14 cellular contexts compared by ENCODE assay signal in genomic region chr2:197034292-197034691, GRCh38.
"Had no signal": no experiment of that assay in that cellular context is flagged by ENCODE, and none has a peak within 500 bp of the region (broad histone marks: within the 10 kb centered on the region; RNA-seq: fewer than 3 reads in every experiment).

No MANE protein-coding gene starts in this region.

- H3K27me3 Mint-ChIP-seq: activated CD4-positive, alpha-beta memory T cell treated with anti-CD3 and anti-CD28 coated beads, Interleukin-2, amount 10 ng/mL, durations not matched to agents 7 days and 5 days; activated CD4-positive, alpha-beta T cell treated with anti-CD3 and anti-CD28 coated beads for 36 hours; brain had no signal

- H3K4me1 ChIP-seq: foreskin keratinocyte, thyroid gland, uterus had no signal

- H3K27ac Mint-ChIP-seq: activated CD4-positive, alpha-beta memory T cell treated with anti-CD3 and anti-CD28 coated beads, Interleukin-2, amount 10 ng/mL, durations not matched to agents 7 days and 5 days; activated CD4-positive, alpha-beta T cell treated with anti-CD3 and anti-CD28 coated beads for 36 hours; brain had no signal

- H3K4me3 Mint-ChIP-seq: activated CD4-positive, alpha-beta memory T cell treated with anti-CD3 and anti-CD28 coated beads, Interleukin-2, amount 10 ng/mL, durations not matched to agents 7 days and 5 days; activated CD4-positive, alpha-beta T cell treated with anti-CD3 and anti-CD28 coated beads for 36 hours; brain had no signal

- H3K36me3 ChIP-seq: ovary, thyroid gland, uterus had no signal

- H3K4me3 ChIP-seq: ovary, thyroid gland, uterus had no signal

- H3K9me3 Mint-ChIP-seq: brain had no signal

- H3K27ac ChIP-seq: foreskin keratinocyte, ovary, thyroid gland, uterus had no signal

- ATAC-seq: activated CD4-positive, alpha-beta T cell treated with anti-CD3 and anti-CD28 coated beads for 36 hours; foreskin keratinocyte had no signal

- H3K4me1 Mint-ChIP-seq: brain had no signal

- DNase-seq: activated CD4-positive, alpha-beta memory T cell treated with anti-CD3 and anti-CD28 coated beads, Interleukin-2, amount 10 ng/mL, durations not matched to agents 7 days and 5 days; activated CD4-positive, alpha-beta T cell treated with anti-CD3 and anti-CD28 coated beads for 36 hours; activated CD8-positive, alpha-beta memory T cell treated with anti-CD3 and anti-CD28 coated beads, Interleukin-2, amount 50 U/mL, for 4 hours; activated naive CD4-positive, alpha-beta T cell; central memory CD4-positive, alpha-beta T cell; effector CD8-positive, alpha-beta T cell; foreskin keratinocyte; kidney glomerular epithelial cell; ovary; stimulated activated CD4-positive, alpha-beta T cell treated with anti-CD3 and anti-CD28 coated beads, Interleukin-12 subunit alpha, Interleukin-12 subunit beta, amount 100 ng/mL, for 4 hours; stimulated activated CD4-positive, alpha-beta T cell treated with anti-CD3 and anti-CD28 coated beads, Interleukin-2, amount 100 ng/mL, for 24 hours; thyroid gland; uterus had no signal

- H3K9me3 ChIP-seq: ovary, thyroid gland, uterus had no signal

- H3K27me3 ChIP-seq: foreskin keratinocyte, ovary, thyroid gland, uterus had no signal
